13 cellular contexts compared by ENCODE assay signal in genomic region chr9:122001491-122002201, GRCh38.
DNase-seq lines count a peak whose midpoint lies in the region; ATAC-seq and TF ChIP-seq lines count a peak whose summit lies in the region.
"Had no signal": no experiment of that assay in that cellular context is flagged by ENCODE, and none has a peak within 500 bp of the region (broad histone marks: within the 10 kb centered on the region; RNA-seq: fewer than 3 reads in every experiment).

No MANE protein-coding gene starts in this region.

- no peaks in the 10 kb centered on the region for H3K36me3 ChIP-seq in endodermal cell (ENCODE audit: control insufficient read depth, insufficient read depth, low read length)
- no peaks in the 10 kb centered on the region for H3K36me3 ChIP-seq in left lung
- H3K36me3 ChIP-seq in Peyer's patch, result no peaks in the 10 kb centered on the region
- H3K36me3 ChIP-seq: vagina had no signal

- peak overlapping the region; percentile 75 for H3K27ac Mint-ChIP-seq in endodermal cell
- no peak overlapping the region for H3K27ac Mint-ChIP-seq in Calu3 (ENCODE audit: unreplicated experiment)
- H3K27ac Mint-ChIP-seq: stimulated activated memory B cell treated with anti-CD40 and anti-IgM and Interleukin-4, amounts not matched to agents 10 μg/mL and 1 μg/mL and 100 μg/mL, for 72 hours had no signal

- 32 to 53% methylated on average over 3 to 9 of the region's 9 CpGs for WGBS in endodermal cell (ENCODE audit: insufficient coverage in 1 of 2, insufficient read length in 1 of 2), 2 experiments

- no peak overlapping the region for H3K9ac ChIP-seq in endodermal cell (ENCODE audit: extremely low read depth, low read length, poor library complexity, severe bottlenecking)

- TF ChIP-seq CTCF in endodermal cell (conservative IDR thresholded peaks at IDR 0.05) (no peak), left lung (IDR thresholded peaks at IDR 0.05) (no peak), Calu3 (IDR thresholded peaks at IDR 0.05; ENCODE audit: unreplicated experiment) (no peak), Peyer's patch (IDR thresholded peaks at IDR 0.05) (no peak)

- H3K27ac ChIP-seq in endodermal cell (ENCODE audit: low read depth, low read length), result no peak overlapping the region
- H3K27ac ChIP-seq in left lung, result no peak overlapping the region
- H3K27ac ChIP-seq in Peyer's patch, result no peak overlapping the region
- H3K27ac ChIP-seq: vagina had no signal

- no peaks in the 10 kb centered on the region for H3K9me3 ChIP-seq in endodermal cell (ENCODE audit: control insufficient read depth, low read length)
- no peaks in the 10 kb centered on the region for H3K9me3 ChIP-seq in left lung
- no peaks in the 10 kb centered on the region for H3K9me3 ChIP-seq in Peyer's patch
- H3K9me3 ChIP-seq: vagina had no signal

- H3K4me1 ChIP-seq in endodermal cell (ENCODE audit: control insufficient read depth, insufficient read depth, low read length) (peaks cover 4% of the 10 kb centered on the region), left lung (no peaks in the 10 kb centered on the region), Peyer's patch (no peaks in the 10 kb centered on the region)

- no peaks in the 10 kb centered on the region for H3K36me3 Mint-ChIP-seq in endodermal cell (ENCODE audit: low read depth)
- no peaks in the 10 kb centered on the region for H3K36me3 Mint-ChIP-seq in Calu3 (ENCODE audit: insufficient read depth, unreplicated experiment)

- DNase-seq in Right ventricle myocardium inferior (ENCODE audit: missing footprints), result no peak
- no peak for DNase-seq in cardiac septum (ENCODE audit: low spot score)
- DNase-seq in endodermal cell, result peak; percentile 66
- no peak for DNase-seq in left lung
- DNase-seq in Calu3, result no peak
- no peak for DNase-seq in posterior vena cava (ENCODE audit: low spot score)
- DNase-seq in activated naive CD4-positive, alpha-beta T cell (lab: John Stamatoyannopoulos, UW), result no peak
- DNase-seq in Peyer's patch, result no peak
- DNase-seq: activated gamma-delta T cell; NCI-H510A treated with DMSO at 0.1 percent for 48 hours; stimulated activated CD4-positive, alpha-beta T cell treated with anti-CD3 and anti-CD28 coated beads, Interleukin-2, amount 100 ng/mL, for 48 hours had no signal

- H3K4me3 ChIP-seq in endodermal cell (ENCODE audit: low read length) (no peak overlapping the region), left lung (no peak overlapping the region), Peyer's patch (no peak overlapping the region)
- H3K4me3 ChIP-seq: vagina had no signal

- H3K27me3 Mint-ChIP-seq in endodermal cell (ENCODE audit: insufficient read depth) (peaks cover 23% of the 10 kb centered on the region), Calu3 (ENCODE audit: unreplicated experiment) (no peaks in the 10 kb centered on the region)
- H3K27me3 Mint-ChIP-seq: stimulated activated memory B cell treated with anti-CD40 and anti-IgM and Interleukin-4, amounts not matched to agents 10 μg/mL and 1 μg/mL and 100 μg/mL, for 72 hours had no signal

- no TSS peak for BruUV-seq in Calu3 (replicated peaks; lab: Mats Ljungman, UMichigan)

- peaks cover 16% of the 10 kb centered on the region for H3K4me1 Mint-ChIP-seq in endodermal cell
- peaks cover 9% of the 10 kb centered on the region for H3K4me1 Mint-ChIP-seq in Calu3 (ENCODE audit: low read depth, unreplicated experiment)
- H3K4me1 Mint-ChIP-seq: stimulated activated memory B cell treated with anti-CD40 and anti-IgM and Interleukin-4, amounts not matched to agents 10 μg/mL and 1 μg/mL and 100 μg/mL, for 72 hours had no signal

- H3K9me3 Mint-ChIP-seq in endodermal cell (no peaks in the 10 kb centered on the region), Calu3 (ENCODE audit: low read depth, unreplicated experiment) (no peaks in the 10 kb centered on the region)
- H3K9me3 Mint-ChIP-seq: stimulated activated memory B cell treated with anti-CD40 and anti-IgM and Interleukin-4, amounts not matched to agents 10 μg/mL and 1 μg/mL and 100 μg/mL, for 72 hours had no signal

- H3K27me3 ChIP-seq in endodermal cell (ENCODE audit: control insufficient read depth, insufficient read depth, low read length, poor library complexity, severe bottlenecking) (peaks cover 5% of the 10 kb centered on the region), left lung (no peaks in the 10 kb centered on the region), Peyer's patch (no peaks in the 10 kb centered on the region)
- H3K27me3 ChIP-seq: vagina had no signal

- CTCF ChIA-PET in Calu3 (lab: Charles Lee), result no interaction called here

- H3K4me3 Mint-ChIP-seq in endodermal cell (no peak overlapping the region), Calu3 (ENCODE audit: low read depth, unreplicated experiment) (no peak overlapping the region)
- H3K4me3 Mint-ChIP-seq: stimulated activated memory B cell treated with anti-CD40 and anti-IgM and Interleukin-4, amounts not matched to agents 10 μg/mL and 1 μg/mL and 100 μg/mL, for 72 hours had no signal

- intact Hi-C loops in Right ventricle myocardium inferior (cut with DNase I), result no loop called here
- intact Hi-C loops in cardiac septum (cut with DNase I), result loop anchor here (5.0 kb wide), 1 partner anchor 66 kb away; no protein-coding TSS in a partner anchor
- intact Hi-C loops in left lung (cut with DNase I), result no loop called here
- intact Hi-C loops in Calu3 (cut with micrococcal nuclease; ENCODE audit: unreplicated experiment), result no loop called here
- intact Hi-C loops in posterior vena cava (cut with DNase I), result no loop called here

- ATAC-seq in Right ventricle myocardium inferior (peak; percentile 90), left lung (peak; percentile 59)
- ATAC-seq: stimulated activated memory B cell treated with anti-CD40 and anti-IgM and Interleukin-4, amounts not matched to agents 10 μg/mL and 1 μg/mL and 100 μg/mL, for 72 hours had no signal

- no peak for TF ChIP-seq POLR2A in Peyer's patch (IDR thresholded peaks at IDR 0.05)
